Comparison of ENCODE assay signal across 24 cellular contexts in the genomic region with DNA sequence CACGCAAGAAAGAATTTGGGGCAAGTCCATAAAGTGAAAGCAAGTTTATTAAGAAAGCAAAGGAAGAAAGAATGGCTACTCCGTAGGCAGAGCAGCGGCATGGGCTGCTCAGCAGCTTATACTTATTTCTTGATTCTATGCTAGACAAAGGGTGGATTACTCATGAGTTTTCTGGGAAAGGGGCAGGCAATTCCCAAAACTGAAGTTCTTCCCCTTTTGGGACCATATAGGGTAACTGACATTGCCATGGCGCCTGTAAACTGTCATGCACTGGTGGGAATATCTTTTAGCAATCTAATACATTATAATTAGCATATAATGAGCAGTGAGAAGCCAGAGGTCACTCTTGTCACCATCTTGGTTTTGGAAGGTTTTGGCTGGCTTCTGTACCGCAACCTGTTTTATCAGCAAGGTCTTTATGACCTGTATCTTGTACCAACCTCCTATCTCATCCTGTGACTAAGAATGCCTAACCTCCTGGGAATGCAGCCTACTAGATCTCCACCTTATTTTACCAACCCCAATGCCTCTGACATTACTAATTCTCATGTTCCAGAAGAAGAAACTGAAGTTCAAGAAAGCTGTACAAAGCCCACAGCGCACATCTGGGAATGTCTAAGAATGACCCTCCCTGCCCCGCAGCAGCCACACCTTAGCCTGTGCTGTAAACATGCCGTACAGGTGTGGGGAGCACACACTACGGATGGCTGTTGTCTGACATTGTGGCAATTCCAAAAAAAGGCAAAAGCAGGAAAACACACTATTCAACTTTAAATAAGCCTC. TPM values are rescaled to one million over a fixed set of nuclear protein-coding genes. Genes with fewer than 3 reads are reported as not detected.
"Had no signal": no experiment of that assay in that cellular context is flagged by ENCODE, and none has a peak within 500 bp of the region (broad histone marks: within the 10 kb centered on the region; RNA-seq: fewer than 3 reads in every experiment).

No MANE protein-coding gene starts in this region.

- ATAC-seq: activated CD8-positive, alpha-beta T cell treated with anti-CD3 and anti-CD28 coated beads, Interleukin-2, amount 10 ng/mL, durations not matched to agents 7 days and 5 days; activated naive CD8-positive, alpha-beta T cell treated with anti-CD3 and anti-CD28 coated beads, Interleukin-2, amount 50 U/mL, for 24 hours; left colon; mucosa of descending colon; naive thymus-derived CD8-positive, alpha-beta T cell; stimulated activated memory B cell treated with anti-CD40 and anti-IgM and Interleukin-4, amounts not matched to agents 10 μg/mL and 1 μg/mL and 100 μg/mL, for 72 hours had no signal

- H3K36me3 ChIP-seq: neutrophil, right atrium auricular region, tibial nerve, WERI-Rb-1 had no signal

- DNase-seq: activated CD4-positive, alpha-beta T cell treated with anti-CD3 and anti-CD28 coated beads for 4 hours; activated CD8-positive, alpha-beta memory T cell treated with anti-CD3 and anti-CD28 coated beads, Interleukin-2, amount 50 U/mL, for 48 hours; activated CD8-positive, alpha-beta T cell treated with anti-CD3 and anti-CD28 coated beads, Interleukin-2, amount 10 ng/mL, durations not matched to agents 7 days and 5 days; activated naive CD4-positive, alpha-beta T cell treated with Interleukin-2 at 50 U/mL for 16 hours; activated naive CD8-positive, alpha-beta T cell treated with anti-CD3 and anti-CD28 coated beads, Interleukin-2, amount 50 U/mL, for 24 hours; central memory CD4-positive, alpha-beta T cell; effector CD8-positive, alpha-beta T cell; hypothalamus; left colon; mucosa of descending colon; naive thymus-derived CD8-positive, alpha-beta T cell; posterior cingulate gyrus; T-helper 9 cell; WERI-Rb-1 had no signal

- H3K4me1 ChIP-seq: right atrium auricular region, tibial nerve had no signal

- H3K27ac ChIP-seq: coronary artery, neutrophil, right atrium auricular region, tibial nerve, WERI-Rb-1 had no signal

- H3K4me3 Mint-ChIP-seq: activated CD8-positive, alpha-beta T cell treated with anti-CD3 and anti-CD28 coated beads, Interleukin-2, amount 10 ng/mL, durations not matched to agents 7 days and 5 days; activated naive CD8-positive, alpha-beta T cell treated with anti-CD3 and anti-CD28 coated beads, Interleukin-2, amount 50 U/mL, for 24 hours; activated T-helper 1 cell treated with anti-CD3 and anti-CD28 coated beads, Interleukin-12 subunit alpha, Interleukin-12 subunit beta, Interleukin-2, Interleukin-4 antibody, amounts not matched to agents 30 ng/mL and 10 ng/mL and 1 ng/mL, durations not matched to agents 14 hours and 24 hours and 36 hours; naive thymus-derived CD8-positive, alpha-beta T cell; stimulated activated memory B cell treated with anti-CD40 and anti-IgM and Interleukin-4, amounts not matched to agents 10 μg/mL and 1 μg/mL and 100 μg/mL, for 72 hours had no signal

- H3K9me3 ChIP-seq: mucosa of descending colon, neutrophil, right atrium auricular region, tibial nerve had no signal

- H3K36me3 Mint-ChIP-seq: stimulated activated memory B cell treated with anti-CD40 and anti-IgM and Interleukin-4, amounts not matched to agents 10 μg/mL and 1 μg/mL and 100 μg/mL, for 72 hours had no signal

- H3K27me3 ChIP-seq: neutrophil, right atrium auricular region, tibial nerve had no signal

- H3K4me3 ChIP-seq: coronary artery, lung, mucosa of descending colon, right atrium auricular region, smooth muscle cell, tibial nerve had no signal

- H3K4me2 ChIP-seq: smooth muscle cell had no signal

- H3K9me3 Mint-ChIP-seq: stimulated activated memory B cell treated with anti-CD40 and anti-IgM and Interleukin-4, amounts not matched to agents 10 μg/mL and 1 μg/mL and 100 μg/mL, for 72 hours had no signal

- H3K27ac Mint-ChIP-seq: activated CD8-positive, alpha-beta T cell treated with anti-CD3 and anti-CD28 coated beads, Interleukin-2, amount 10 ng/mL, durations not matched to agents 7 days and 5 days; activated naive CD8-positive, alpha-beta T cell treated with anti-CD3 and anti-CD28 coated beads, Interleukin-2, amount 50 U/mL, for 24 hours; activated T-helper 1 cell treated with anti-CD3 and anti-CD28 coated beads, Interleukin-12 subunit alpha, Interleukin-12 subunit beta, Interleukin-2, Interleukin-4 antibody, amounts not matched to agents 30 ng/mL and 10 ng/mL and 1 ng/mL, durations not matched to agents 14 hours and 24 hours and 36 hours; naive thymus-derived CD8-positive, alpha-beta T cell; stimulated activated memory B cell treated with anti-CD40 and anti-IgM and Interleukin-4, amounts not matched to agents 10 μg/mL and 1 μg/mL and 100 μg/mL, for 72 hours had no signal

RNA-seq across cellular contexts. Expression of a gene that starts 18.6 kb away (rescaled TPM):
- total RNA-seq: activated CD8-positive, alpha-beta T cell treated with anti-CD3 and anti-CD28 coated beads, Interleukin-2, amount 10 ng/mL, durations not matched to agents 7 days and 5 days; activated T-helper 1 cell treated with anti-CD3 and anti-CD28 coated beads, Interleukin-12 subunit alpha, Interleukin-12 subunit beta, Interleukin-2, Interleukin-4 antibody, amounts not matched to agents 30 ng/mL and 10 ng/mL and 1 ng/mL, durations not matched to agents 14 hours and 24 hours and 36 hours; epithelial cell of proximal tubule; naive thymus-derived CD8-positive, alpha-beta T cell; right atrium auricular region; smooth muscle cell; subcutaneous adipose tissue; tibial nerve had no signal
- polyA plus RNA-seq: naive thymus-derived CD8-positive, alpha-beta T cell; smooth muscle cell had no signal
